24 cellular contexts compared by ENCODE assay signal in the genomic region with DNA sequence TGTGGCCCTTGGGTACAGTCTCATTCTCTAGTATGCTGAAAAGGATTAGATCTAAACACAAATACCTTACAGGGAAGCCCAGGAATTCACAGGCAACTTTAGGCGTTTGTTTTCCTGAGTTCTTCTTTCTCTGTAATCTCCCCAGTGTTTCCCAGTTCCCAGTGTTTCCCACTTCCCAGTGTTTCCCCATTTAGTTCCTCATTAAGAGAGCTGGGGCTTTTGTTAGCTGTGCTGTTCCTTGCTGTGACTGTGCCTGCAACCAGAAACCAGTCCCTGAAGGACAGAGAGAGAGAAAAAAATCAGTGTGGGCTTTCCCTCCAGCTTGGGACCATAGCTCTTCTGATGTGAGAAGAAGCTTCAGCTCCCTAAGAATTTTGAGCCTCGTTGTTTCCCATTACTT.
A peak's percentile ranks its signal among the peaks of the same experiment; 100 is the strongest.
DNase-seq lines count a peak whose midpoint lies in the region; ATAC-seq and TF ChIP-seq lines count a peak whose summit lies in the region.
"Had no signal": no experiment of that assay in that cellular context is flagged by ENCODE, and none has a peak within 500 bp of the region (broad histone marks: within the 10 kb centered on the region; RNA-seq: fewer than 3 reads in every experiment).

No MANE protein-coding gene starts in this region.

- peak overlapping the region; percentile 34 for H3K27ac Mint-ChIP-seq in Caco-2 (ENCODE audit: unreplicated experiment)
- peak overlapping the region; percentile 76 for H3K27ac Mint-ChIP-seq in endothelial cell (ENCODE audit: unreplicated experiment)
- H3K27ac Mint-ChIP-seq: B cell; CD4-positive, CD25-positive, alpha-beta regulatory T cell had no signal

- H3K4me1 ChIP-seq in Caco-2 (peaks cover 28% of the 10 kb centered on the region), HUES64 (ENCODE audit: insufficient read depth, low read length) (peaks cover 89% of the 10 kb centered on the region)

- H3K9me3 Mint-ChIP-seq in Caco-2 (ENCODE audit: unreplicated experiment) = no peaks in the 10 kb centered on the region
- H3K9me3 Mint-ChIP-seq in endothelial cell (ENCODE audit: unreplicated experiment) = no peaks in the 10 kb centered on the region

- H3K36me3 Mint-ChIP-seq in Caco-2 (ENCODE audit: insufficient read depth, unreplicated experiment) (no peaks in the 10 kb centered on the region), endothelial cell (ENCODE audit: low read depth, unreplicated experiment) (no peaks in the 10 kb centered on the region)
- H3K36me3 Mint-ChIP-seq: CD4-positive, CD25-positive, alpha-beta regulatory T cell had no signal

- 17% methylated on average over 2 of the region's 2 CpGs for WGBS in HUES64

- peak overlapping the region; percentile 89 for H3K27ac ChIP-seq in HUES64 (ENCODE audit: low read depth, low read length)
- H3K27ac ChIP-seq: 22Rv1, KMS-11, RWPE1 had no signal

- H3K4me1 Mint-ChIP-seq in Caco-2 (ENCODE audit: low read depth, unreplicated experiment) = peaks cover 24% of the 10 kb centered on the region
- H3K4me1 Mint-ChIP-seq in endothelial cell (ENCODE audit: unreplicated experiment) = peaks cover 26% of the 10 kb centered on the region
- H3K4me1 Mint-ChIP-seq: B cell; CD4-positive, CD25-positive, alpha-beta regulatory T cell had no signal

- no peak for TF ChIP-seq CTCF in Caco-2 (IDR thresholded peaks at IDR 0.05; ENCODE audit: insufficient read depth in 1 of 2, low read depth in 1 of 2, low read length in 1 of 2, severe bottlenecking in 1 of 2, unreplicated experiment in 1 of 2)
- TF ChIP-seq CTCF in endothelial cell (IDR thresholded peaks at IDR 0.05; ENCODE audit: unreplicated experiment) = no peak

- POLR2A ChIA-PET in Caco-2 (lab: Charles Lee) = no interaction called here

- intact Hi-C loops in Caco-2 (cut with micrococcal nuclease; ENCODE audit: unreplicated experiment) = no loop called here

- no peak for DNase-seq in Caco-2
- DNase-seq in endothelial cell (ENCODE audit: low spot score) = no peak
- DNase-seq in iPS-NIHi7 (ENCODE audit: extremely low spot score) = peak; percentile 35
- DNase-seq in NCI-H1092 (lab: John Stamatoyannopoulos, UW) = no peak
- no peak for DNase-seq in DMS153 (lab: John Stamatoyannopoulos, UW)
- no peak for DNase-seq in DMS114 treated with DMSO at 0.1 percent for 48 hours (lab: John Stamatoyannopoulos, UW; ENCODE audit: unreplicated experiment)
- DNase-seq: CD4-positive, CD25-positive, alpha-beta regulatory T cell; DMS53; H7; MV-4-11; NCI-H1417; NCI-H187; NCI-H2227 treated with DMSO at 0.1 percent for 48 hours; NCI-H510A treated with DMSO at 0.1 percent for 48 hours; NCI-H82; PC-3; SIG-M5 had no signal

- no peaks in the 10 kb centered on the region for H3K36me3 ChIP-seq in Caco-2 (ENCODE audit: control insufficient read depth, insufficient read depth, low read length)
- H3K36me3 ChIP-seq in HUES64 (ENCODE audit: insufficient read depth, low read length) = no peaks in the 10 kb centered on the region

- CTCF ChIA-PET in Caco-2 (lab: Charles Lee) = no interaction called here

- peak overlapping the region; percentile 54; the same call in 1 of the 2 replicates for H3K9ac ChIP-seq in HUES64 (ENCODE audit: low read depth, low read length)
- H3K9ac ChIP-seq: KMS-11 had no signal

- H3K4me3 Mint-ChIP-seq in Caco-2 (ENCODE audit: unreplicated experiment) (no peak overlapping the region), endothelial cell (ENCODE audit: unreplicated experiment) (no peak overlapping the region)
- H3K4me3 Mint-ChIP-seq: B cell; CD4-positive, CD25-positive, alpha-beta regulatory T cell had no signal

- H3K9me3 ChIP-seq in Caco-2 (no peaks in the 10 kb centered on the region), HUES64 (ENCODE audit: insufficient read depth, low read depth, low read length) (no peaks in the 10 kb centered on the region)

- H3K4me3 ChIP-seq in Caco-2 (ENCODE audit: low read depth, low read length) = no peak overlapping the region
- H3K4me3 ChIP-seq in HUES64 (ENCODE audit: low read length) = no peak overlapping the region

- H3K27me3 Mint-ChIP-seq in Caco-2 (ENCODE audit: insufficient read depth, unreplicated experiment) = no peaks in the 10 kb centered on the region
- H3K27me3 Mint-ChIP-seq in endothelial cell (ENCODE audit: unreplicated experiment) = no peaks in the 10 kb centered on the region
- H3K27me3 Mint-ChIP-seq: B cell; CD4-positive, CD25-positive, alpha-beta regulatory T cell had no signal

- no TSS peak for BruUV-seq in Caco-2 (replicated peaks; lab: Mats Ljungman, UMichigan)

- no peaks in the 10 kb centered on the region for H3K27me3 ChIP-seq in Caco-2 (replicated peaks; ENCODE audit: control insufficient read depth, insufficient read depth, low read length)
- H3K27me3 ChIP-seq in HUES64 (ENCODE audit: insufficient read depth, low read length) = no peaks in the 10 kb centered on the region

- no peak for ATAC-seq in HG03442 (IDR thresholded peaks at IDR 0.05; ENCODE audit: unreplicated experiment)
- ATAC-seq: PC-3, SK-N-SH treated with all-trans-retinoic acid at 6 μM for 48 hours had no signal
